20 cellular contexts compared by ENCODE assay signal in genomic region chr16:2487903-2488531, GRCh38. TPM values are rescaled to one million over a fixed set of nuclear protein-coding genes. Genes with fewer than 3 reads are reported as not detected.
DNase-seq lines count a peak whose midpoint lies in the region; ATAC-seq and TF ChIP-seq lines count a peak whose summit lies in the region.
"Had no signal": no experiment of that assay in that cellular context is flagged by ENCODE, and none has a peak within 500 bp of the region (broad histone marks: within the 10 kb centered on the region; RNA-seq: fewer than 3 reads in every experiment).

No MANE protein-coding gene starts in this region.

- no peaks in the 10 kb centered on the region for H3K79me2 ChIP-seq in SK-N-SH (ENCODE audit: insufficient read depth)

- DNase-seq in SK-N-SH, result peak; percentile 65
- DNase-seq in T-helper 17 cell, result no peak
- peak; percentile 29 for DNase-seq in glutamatergic neuron
- DNase-seq in upper lobe of right lung, result no peak
- no peak for DNase-seq in adrenal gland
- DNase-seq in activated CD4-positive, CD25-positive, alpha-beta regulatory T cell treated with anti-CD3 and anti-CD28 coated beads, Interleukin-2, amount 50 U/mL, for 72 hours, result no peak
- no peak for DNase-seq in DMS53 (lab: John Stamatoyannopoulos, UW)
- DNase-seq: esophagus squamous epithelium, NCI-H2107, NCI-H69, psoas muscle, tibial artery, WERI-Rb-1 had no signal

- TF ChIP-seq POLR2A in adrenal gland (IDR thresholded peaks at IDR 0.05), result no peak

- TF ChIP-seq CTCF in SK-N-SH (IDR thresholded peaks at IDR 0.05), result no peak
- TF ChIP-seq CTCF in glutamatergic neuron (IDR thresholded peaks at IDR 0.05; ENCODE audit: partially characterized antibody, unreplicated experiment), result no peak
- no peak for TF ChIP-seq CTCF in upper lobe of right lung (IDR thresholded peaks at IDR 0.05)
- no peak for TF ChIP-seq CTCF in adrenal gland (IDR thresholded peaks at IDR 0.05)

- intact Hi-C loops in upper lobe of right lung (cut with DNase I) (no loop called here), adrenal gland (cut with DNase I) (no loop called here)

- H4K20me1 ChIP-seq in SK-N-SH (ENCODE audit: insufficient read depth), result no peaks in the 10 kb centered on the region

- no peak overlapping the region for H2AFZ ChIP-seq in SK-N-SH (ENCODE audit: low read depth)

- WGBS in SK-N-SH (ENCODE audit: low lambda C conversion rate), result 90% methylated on average over 12 of the region's 15 CpGs
- WGBS in adrenal gland, 4 donors, result 69 to 80% (median 74%) methylated on average over 12 to 15 of the region's 15 CpGs

- H3K36me3 Mint-ChIP-seq in T-helper 17 cell (ENCODE audit: low read depth), result no peaks in the 10 kb centered on the region
- no peaks in the 10 kb centered on the region for H3K36me3 Mint-ChIP-seq in glutamatergic neuron (ENCODE audit: unreplicated experiment)
- H3K36me3 Mint-ChIP-seq: activated naive CD4-positive, alpha-beta T cell treated with anti-CD3 and anti-CD28 coated beads, Interleukin-2, amount 50 U/mL, for 72 hours had no signal

- no peak for TF ChIP-seq RAD21 in SK-N-SH (IDR thresholded peaks at IDR 0.05; ENCODE audit: low read length)

- ATAC-seq in SK-N-SH treated with all-trans-retinoic acid at 6 μM for 48 hours (no peak), T-helper 17 cell (no peak), upper lobe of right lung (peak; percentile 7)

- TF ChIP-seq EP300 in SK-N-SH (IDR thresholded peaks at IDR 0.05; ENCODE audit: borderline replicate concordance in 1 of 2, low read depth in 1 of 2, low read length in 1 of 2), result no peak

- peaks cover 0 to 30% of the 10 kb centered on the region in 2 experiments; a peak in 1 of 4 replicates for H3K4me1 ChIP-seq in SK-N-SH (ENCODE audit: control insufficient read depth in 1 of 2, insufficient read depth in 2 of 2, low read depth in 1 of 2, low read length in 1 of 2)
- H3K4me1 ChIP-seq in upper lobe of right lung, result peaks cover 30% of the 10 kb centered on the region
- H3K4me1 ChIP-seq in adrenal gland (replicated peaks in 1 of 2), result no peaks in the 10 kb centered on the region

- H3K4me2 ChIP-seq in SK-N-SH, result no peak overlapping the region

- H3K27ac Mint-ChIP-seq in T-helper 17 cell (peak overlapping the region; percentile 94), glutamatergic neuron (ENCODE audit: unreplicated experiment) (no peak overlapping the region)

- no peaks in the 10 kb centered on the region for H3K9me2 ChIP-seq in SK-N-SH

- peaks cover 7% of the 10 kb centered on the region for H3K9me3 Mint-ChIP-seq in glutamatergic neuron (ENCODE audit: unreplicated experiment)
- H3K9me3 Mint-ChIP-seq: activated CD4-positive, alpha-beta memory T cell treated with anti-CD3 and anti-CD28 coated beads, Interleukin-2, amount 10 ng/mL, durations not matched to agents 7 days and 5 days; activated naive CD4-positive, alpha-beta T cell treated with anti-CD3 and anti-CD28 coated beads, Interleukin-2, amount 50 U/mL, for 72 hours had no signal

- POLR2A ChIA-PET in SK-N-SH (lab: Yijun Ruan, JAX), result interaction anchor here (0.6 to 1.2 kb wide), 2 partner anchors 17 to 141 kb away, joined by 3 to 4 read pairs; no protein-coding TSS in a partner anchor

- H3K9ac ChIP-seq in SK-N-SH, result no peak overlapping the region

- H3K27ac ChIP-seq in SK-N-SH (ENCODE audit: low read depth in 2 of 2, low read length in 1 of 2), result peak overlapping the region in 1 of 2 experiments; percentile 29; a peak in 1 of 4 replicates
- H3K27ac ChIP-seq in upper lobe of right lung, result no peak overlapping the region
- no peak overlapping the region for H3K27ac ChIP-seq in adrenal gland
- H3K27ac ChIP-seq: 22Rv1, C4-2B, psoas muscle, tibial artery, WERI-Rb-1 had no signal

- H3K27me3 Mint-ChIP-seq in T-helper 17 cell, result no peaks in the 10 kb centered on the region
- H3K27me3 Mint-ChIP-seq in glutamatergic neuron (ENCODE audit: unreplicated experiment), result peaks cover 10% of the 10 kb centered on the region
- H3K27me3 Mint-ChIP-seq: activated CD4-positive, alpha-beta memory T cell treated with anti-CD3 and anti-CD28 coated beads, Interleukin-2, amount 10 ng/mL, durations not matched to agents 7 days and 5 days had no signal

- no peaks in the 10 kb centered on the region for H3K9me3 ChIP-seq in SK-N-SH
- H3K9me3 ChIP-seq in T-helper 17 cell (ENCODE audit: control insufficient read depth, low read length, poor library complexity, severe bottlenecking), result no peaks in the 10 kb centered on the region
- H3K9me3 ChIP-seq in upper lobe of right lung, result no peaks in the 10 kb centered on the region
- H3K9me3 ChIP-seq in adrenal gland (replicated peaks in 1 of 3), result no peaks in the 10 kb centered on the region
- H3K9me3 ChIP-seq: esophagus squamous epithelium, psoas muscle, spleen, tibial artery had no signal

- no peaks in the 10 kb centered on the region for H3K36me3 ChIP-seq in SK-N-SH (replicated peaks in 1 of 2; ENCODE audit: control insufficient read depth in 1 of 2, insufficient read depth in 2 of 2, low read length in 1 of 2)
- peaks cover 3% of the 10 kb centered on the region for H3K36me3 ChIP-seq in upper lobe of right lung
- H3K36me3 ChIP-seq in adrenal gland (replicated peaks in 1 of 2), result no peaks in the 10 kb centered on the region
- H3K36me3 ChIP-seq: tibial artery had no signal

- H3K27me3 ChIP-seq in SK-N-SH (ENCODE audit: insufficient read depth) (no peaks in the 10 kb centered on the region), upper lobe of right lung (no peaks in the 10 kb centered on the region), adrenal gland (no peaks in the 10 kb centered on the region)
- H3K27me3 ChIP-seq: esophagus squamous epithelium, spleen, tibial artery had no signal

- H3K4me3 ChIP-seq in SK-N-SH (ENCODE audit: low read depth in 2 of 2, low read length in 1 of 2) (no peak overlapping the region), upper lobe of right lung (no peak overlapping the region), adrenal gland (no peak overlapping the region)
- H3K4me3 ChIP-seq: esophagus squamous epithelium, lung, tibial artery had no signal

- CTCF ChIA-PET in SK-N-SH (lab: Yijun Ruan, JAX), result interaction anchor here (0.6 to 12.7 kb wide), 7 partner anchors 10 to 26 kb away, joined by 3 to 95 read pairs (median 3); partner anchors contain the start of genes ATP6V0C and TBC1D24

- H3F3A ChIP-seq in SK-N-SH (replicated peaks; ENCODE audit: insufficient read depth), result no peaks in the 10 kb centered on the region

- peaks cover 26% of the 10 kb centered on the region for H3K4me1 Mint-ChIP-seq in T-helper 17 cell
- peaks cover 20% of the 10 kb centered on the region for H3K4me1 Mint-ChIP-seq in glutamatergic neuron (ENCODE audit: low read depth, unreplicated experiment)

- no peak overlapping the region for H3K4me3 Mint-ChIP-seq in T-helper 17 cell
- H3K4me3 Mint-ChIP-seq in glutamatergic neuron (ENCODE audit: unreplicated experiment), result no peak overlapping the region
- H3K4me3 Mint-ChIP-seq: activated CD4-positive, alpha-beta memory T cell treated with anti-CD3 and anti-CD28 coated beads, Interleukin-2, amount 10 ng/mL, durations not matched to agents 7 days and 5 days had no signal

TF ChIP-seq in SK-N-SH, 30 proteins besides CTCF, POLR2A, EP300 and RAD21 (continues in another document):
- no peak for TF ChIP-seq SMC3 (IDR thresholded peaks at IDR 0.05; ENCODE audit: low read depth, low read length)
- no peak for TF ChIP-seq NFIC (IDR thresholded peaks at IDR 0.05; ENCODE audit: borderline replicate concordance)
- no peak for TF ChIP-seq ELF1 (IDR thresholded peaks at IDR 0.05)

TF ChIP-seq in SK-N-SH treated with all-trans-retinoic acid at 6 μM for 48 hours, 23 proteins besides CTCF, POLR2A, EP300 and RAD21 (continues in another document):
- no peak for TF ChIP-seq ESRRG (CRISPR knock-in tag; IDR thresholded peaks at IDR 0.05)
- TF ChIP-seq ZNF8 (CRISPR knock-in tag; IDR thresholded peaks at IDR 0.05), result no peak
- no peak for TF ChIP-seq RARB (CRISPR knock-in tag; IDR thresholded peaks at IDR 0.05)

RNA-seq across cellular contexts. Expression of gene TBC1D24, which starts 13.1 kb away (rescaled TPM):
- polyA plus RNA-seq in SK-N-SH (2012; rRNA removed) (5.6 and 6.7 TPM in 2 replicates), adrenal gland (10 to 100 TPM in 1 of 3 donors, 1 to 10 TPM in 2; 3.9 to 13.8 (median 4.7) TPM)
- polyA plus RNA-seq in SK-N-SH (2012; cell fraction: cytosol; rRNA removed), result 2.7 and 3.9 TPM in 2 replicates
- polyA plus RNA-seq in SK-N-SH (2012; cell fraction: nucleus; rRNA removed), result 18.3 and 20.6 TPM in 2 replicates
- total RNA-seq in T-helper 17 cell (1 to 10 TPM; 4.4 to 8.4 TPM), glutamatergic neuron (ENCODE audit: unreplicated experiment) (58.4 TPM), upper lobe of right lung (43.7 TPM), adrenal gland (10 to 100 TPM; 12.7 to 18.5 (median 14.7) TPM)

RNA-seq across cellular contexts. Expression of gene NTN3, which starts 16.9 kb away (rescaled TPM):
- 0.26 and 0.28 TPM in 2 replicates for polyA plus RNA-seq in SK-N-SH (2012; rRNA removed)
- polyA plus RNA-seq in SK-N-SH (2012; cell fraction: cytosol; rRNA removed), result 0.10 and 0.29 TPM in 2 replicates
- polyA plus RNA-seq in SK-N-SH (2012; cell fraction: nucleus; rRNA removed), result 0.56 and 1.4 TPM in 2 replicates
- not detected for total RNA-seq in T-helper 17 cell
- 5.4 TPM for total RNA-seq in glutamatergic neuron (ENCODE audit: unreplicated experiment)
- not detected for total RNA-seq in upper lobe of right lung
- total RNA-seq in adrenal gland, result 1 to 10 TPM in 2 of 8 donors, under 1 TPM in 5, not detected in 1; 0.16 to 1.5 (median 0.32) TPM
- polyA plus RNA-seq in adrenal gland, result under 1 TPM in 1 of 3 donors, not detected in 2; 0.88 TPM
- total RNA-seq: activated CD4-positive, alpha-beta memory T cell treated with anti-CD3 and anti-CD28 coated beads, Interleukin-2, amount 10 ng/mL, durations not matched to agents 7 days and 5 days; activated naive CD4-positive, alpha-beta T cell treated with anti-CD3 and anti-CD28 coated beads, Interleukin-2, amount 50 U/mL, for 72 hours had no signal

RNA-seq across cellular contexts. Expression of gene ATP6V0C, which starts 25.7 kb away (rescaled TPM):
- 30.2 and 80.1 TPM in 2 replicates for polyA plus RNA-seq in SK-N-SH (2012; rRNA removed)
- polyA plus RNA-seq in SK-N-SH (2012; cell fraction: cytosol; rRNA removed), result 61.1 and 88.7 TPM in 2 replicates
- polyA plus RNA-seq in SK-N-SH (2012; cell fraction: nucleus; rRNA removed), result 73.3 and 99.4 TPM in 2 replicates
- total RNA-seq in T-helper 17 cell, result 100 to 1,000 TPM; 188 to 189 TPM
- 274 TPM for total RNA-seq in glutamatergic neuron (ENCODE audit: unreplicated experiment)
- 298 TPM for total RNA-seq in upper lobe of right lung
- total RNA-seq in adrenal gland, result 100 to 1,000 TPM in 4 of 8 donors, 10 to 100 TPM in 4; 46.9 to 318 (median 169) TPM
- 100 to 1,000 TPM in 2 of 3 donors, 10 to 100 TPM in 1; 64.4 to 236 (median 172) TPM for polyA plus RNA-seq in adrenal gland

RNA-seq across cellular contexts. Expression of gene TEDC2, which starts 28.1 kb away (rescaled TPM):
- polyA plus RNA-seq in SK-N-SH (2012; rRNA removed), result 15.6 and 16.5 TPM in 2 replicates
- polyA plus RNA-seq in SK-N-SH (2012; cell fraction: cytosol; rRNA removed), result 4.8 and 8.5 TPM in 2 replicates
- polyA plus RNA-seq in SK-N-SH (2012; cell fraction: nucleus; rRNA removed), result 58.5 and 87.2 TPM in 2 replicates
- under 1 TPM; 0.70 to 0.85 TPM for total RNA-seq in T-helper 17 cell
- 21.1 TPM for total RNA-seq in glutamatergic neuron (ENCODE audit: unreplicated experiment)
- not detected for total RNA-seq in upper lobe of right lung
- 1 to 10 TPM in 6 of 8 donors, under 1 TPM in 2; 0.53 to 8.2 (median 1.6) TPM for total RNA-seq in adrenal gland
- polyA plus RNA-seq in adrenal gland, result 1 to 10 TPM in 1 of 3 donors, under 1 TPM in 2; 0.33 to 2.5 (median 0.98) TPM

RNA-seq across cellular contexts. Expression of gene AMDHD2, which starts 32.2 kb away (rescaled TPM):
- polyA plus RNA-seq in SK-N-SH (2012; rRNA removed) (38.1 and 50.7 TPM in 2 replicates), adrenal gland (100 to 1,000 TPM in 1 of 3 donors, 10 to 100 TPM in 1, 1 to 10 TPM in 1; 3.1 to 131 (median 54.6) TPM)
- 10.0 and 16.0 TPM in 2 replicates for polyA plus RNA-seq in SK-N-SH (2012; cell fraction: cytosol; rRNA removed)
- polyA plus RNA-seq in SK-N-SH (2012; cell fraction: nucleus; rRNA removed), result 250 and 312 TPM in 2 replicates
- total RNA-seq in T-helper 17 cell (100 to 1,000 TPM; 189 to 206 TPM), glutamatergic neuron (ENCODE audit: unreplicated experiment) (61.0 TPM), upper lobe of right lung (61.7 TPM), adrenal gland (100 to 1,000 TPM in 1 of 8 donors, 10 to 100 TPM in 7; 21.9 to 131 (median 68.7) TPM)

Comparison
In these comparisons a context has a peak if more than half of its experiments do, and no peak if none do; other contexts are left out.
1. DNase-seq: peak in SK-N-SH (single experiment) and glutamatergic neuron (single experiment); none in T-helper 17 cell (0 of 3), upper lobe of right lung (single experiment), adrenal gland (0 of 7), activated CD4-positive, CD25-positive, alpha-beta regulatory T cell treated with anti-CD3 and anti-CD28 coated beads, Interleukin-2, amount 50 U/mL, for 72 hours (single experiment) and DMS53 (single experiment).